In genomic region chr10:72318383-72319262, GRCh38 we compare ENCODE assay signal across 1 cellular context.
TF ChIP-seq lines count a peak whose summit lies in the region.

No MANE protein-coding gene starts in this region.

TF ChIP-seq in GM12878, 131 proteins besides CTCF, POLR2A, EP300 and RAD21 (continued from another document):
- TF ChIP-seq RELB (IDR thresholded peaks at IDR 0.05; ENCODE audit: low read depth) = peak; percentile 25; the same call in 1 of the 2 replicates
- TF ChIP-seq MTA2 (IDR thresholded peaks at IDR 0.05; ENCODE audit: low read depth) = 0 out of 2 replicates have a peak, but pooled peaks have one; percentile 14
- TF ChIP-seq IKZF2 (IDR thresholded peaks at IDR 0.05) = peak in 1 of 2 experiments; percentile 40; a peak in 2 of 4 replicates
- TF ChIP-seq ZBTB11 (CRISPR knock-in tag; IDR thresholded peaks at IDR 0.05) = no peak
- TF ChIP-seq LARP7 (IDR thresholded peaks at IDR 0.05) = 0 out of 2 replicates have a peak, but pooled peaks have one; percentile 23
- TF ChIP-seq SPI1 (IDR thresholded peaks at IDR 0.05; ENCODE audit: borderline replicate concordance, insufficient read depth, low read depth, low read length) = 0 out of 2 replicates have a peak, but pooled peaks have one; percentile 4
- 0 out of 2 replicates have a peak, but pooled peaks have one; percentile 34 for TF ChIP-seq ZNF217 (IDR thresholded peaks at IDR 0.05)
